ENCODE assay signal across 1 cellular context in the genomic region with DNA sequence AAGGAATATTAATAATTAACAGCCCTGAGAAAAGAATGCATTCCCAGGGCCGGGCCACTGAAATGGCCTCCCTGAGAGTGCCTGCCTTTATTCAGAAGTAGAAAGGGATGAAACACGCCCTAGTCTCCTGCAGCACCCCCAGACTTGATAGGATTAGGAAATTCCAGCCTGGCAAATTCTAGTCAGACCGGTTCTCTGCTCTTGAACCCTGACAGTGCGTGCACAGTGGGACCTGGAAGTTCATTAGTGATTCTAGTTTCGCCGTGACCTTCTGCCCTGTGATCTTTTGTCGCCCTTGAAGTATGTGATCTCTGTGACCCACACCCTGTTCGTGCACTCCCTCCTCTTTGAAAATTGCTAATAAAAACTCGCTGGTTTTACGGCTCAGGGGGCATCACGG.
TF ChIP-seq lines count a peak whose summit lies in the region.

No MANE protein-coding gene starts in this region.

TF ChIP-seq in HepG2, 621 proteins besides CTCF, POLR2A, EP300 and RAD21 (continued from another document and continues in another):
- TF ChIP-seq, protein P1, sequence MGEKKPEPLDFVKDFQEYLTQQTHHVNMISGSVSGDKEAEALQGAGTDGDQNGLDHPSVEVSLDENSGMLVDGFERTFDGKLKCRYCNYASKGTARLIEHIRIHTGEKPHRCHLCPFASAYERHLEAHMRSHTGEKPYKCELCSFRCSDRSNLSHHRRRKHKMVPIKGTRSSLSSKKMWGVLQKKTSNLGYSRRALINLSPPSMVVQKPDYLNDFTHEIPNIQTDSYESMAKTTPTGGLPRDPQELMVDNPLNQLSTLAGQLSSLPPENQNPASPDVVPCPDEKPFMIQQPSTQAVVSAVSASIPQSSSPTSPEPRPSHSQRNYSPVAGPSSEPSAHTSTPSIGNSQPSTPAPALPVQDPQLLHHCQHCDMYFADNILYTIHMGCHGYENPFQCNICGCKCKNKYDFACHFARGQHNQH (CRISPR knock-in tag; IDR thresholded peaks at IDR 0.05): peak; percentile 53; the same call in 1 of the 2 replicates
- TF ChIP-seq FLYWCH1 (CRISPR knock-in tag; IDR thresholded peaks at IDR 0.05) (no peak), RARA (CRISPR knock-in tag; IDR thresholded peaks at IDR 0.05) (peak; percentile 93), HDAC1 (CRISPR knock-in tag; IDR thresholded peaks at IDR 0.05) (peak; percentile 56; the same call in 1 of the 2 replicates), HMG20B (CRISPR knock-in tag; conservative IDR thresholded peaks at IDR 0.05) (no peak), GATAD2A (CRISPR knock-in tag; IDR thresholded peaks at IDR 0.05) (peak; percentile 43; the same call in 1 of the 2 replicates), ZNF530 (CRISPR knock-in tag; IDR thresholded peaks at IDR 0.05; ENCODE audit: low read depth) (no peak), REPIN1 (CRISPR knock-in tag; IDR thresholded peaks at IDR 0.05; ENCODE audit: borderline replicate concordance, low read depth) (0 out of 2 replicates have a peak, but pooled peaks have one; percentile 23), MIXL1 (CRISPR knock-in tag; IDR thresholded peaks at IDR 0.05) (peak; percentile 68), ASH2L (IDR thresholded peaks at IDR 0.05; ENCODE audit: insufficient read length, low read depth, low read length) (peak; percentile 54), NR2F1 (CRISPR knock-in tag; IDR thresholded peaks at IDR 0.05) (peak; percentile 84 to 94; a peak in 3 of 4 replicates), RBFOX2 (IDR thresholded peaks at IDR 0.05; ENCODE audit: low read depth, low read length) (no peak), RXRB (CRISPR knock-in tag; IDR thresholded peaks at IDR 0.05; ENCODE audit: borderline replicate concordance) (peak; percentile 79), FOSL2 (CRISPR knock-in tag; IDR thresholded peaks at IDR 0.05) (peak; percentile 21; the same call in 1 of the 2 replicates), ZKSCAN1 (IDR thresholded peaks at IDR 0.05; ENCODE audit: low read length) (0 out of 2 replicates have a peak, but pooled peaks have one; percentile 35), IRF2 (CRISPR knock-in tag; IDR thresholded peaks at IDR 0.05) (peak; percentile 17; the same call in 1 of the 2 replicates), CREM (IDR thresholded peaks at IDR 0.05) (peak; percentile 30; the same call in 1 of the 2 replicates), CREM (CRISPR knock-in tag; IDR thresholded peaks at IDR 0.05) (no peak), THAP11 (CRISPR knock-in tag; IDR thresholded peaks at IDR 0.05) (0 out of 2 replicates have a peak, but pooled peaks have one; percentile 52), SIX1 (CRISPR knock-in tag; IDR thresholded peaks at IDR 0.05; ENCODE audit: borderline replicate concordance) (0 out of 2 replicates have a peak, but pooled peaks have one; percentile 10), MXI1 (IDR thresholded peaks at IDR 0.05; ENCODE audit: borderline replicate concordance, low read depth, low read length) (no peak), RCOR2 (CRISPR knock-in tag; IDR thresholded peaks at IDR 0.05) (no peak), ZNF782 (CRISPR knock-in tag; IDR thresholded peaks at IDR 0.05; ENCODE audit: borderline replicate concordance) (no peak), ZNF713 (CRISPR knock-in tag; IDR thresholded peaks at IDR 0.05) (no peak), ZBTB8A (CRISPR knock-in tag; IDR thresholded peaks at IDR 0.05; ENCODE audit: borderline replicate concordance, low read depth) (no peak), MAFF (IDR thresholded peaks at IDR 0.05; ENCODE audit: low read depth, low read length) (no peak), PLRG1 (conservative IDR thresholded peaks at IDR 0.05) (no peak), GFI1 (CRISPR knock-in tag; IDR thresholded peaks at IDR 0.05; ENCODE audit: borderline replicate concordance) (peak; percentile 61), ZNF678 (CRISPR knock-in tag; IDR thresholded peaks at IDR 0.05) (no peak), PHF8 (CRISPR knock-in tag; IDR thresholded peaks at IDR 0.05) (no peak), ZNF75D (CRISPR knock-in tag; IDR thresholded peaks at IDR 0.05; ENCODE audit: borderline replicate concordance) (no peak), ELF1 (CRISPR knock-in tag; IDR thresholded peaks at IDR 0.05) (no peak)
- TF ChIP-seq, protein P2, sequence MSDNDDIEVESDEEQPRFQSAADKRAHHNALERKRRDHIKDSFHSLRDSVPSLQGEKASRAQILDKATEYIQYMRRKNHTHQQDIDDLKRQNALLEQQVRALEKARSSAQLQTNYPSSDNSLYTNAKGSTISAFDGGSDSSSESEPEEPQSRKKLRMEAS (IDR thresholded peaks at IDR 0.05): 0 out of 2 replicates have a peak, but pooled peaks have one; percentile 15
- TF ChIP-seq, protein P3, sequence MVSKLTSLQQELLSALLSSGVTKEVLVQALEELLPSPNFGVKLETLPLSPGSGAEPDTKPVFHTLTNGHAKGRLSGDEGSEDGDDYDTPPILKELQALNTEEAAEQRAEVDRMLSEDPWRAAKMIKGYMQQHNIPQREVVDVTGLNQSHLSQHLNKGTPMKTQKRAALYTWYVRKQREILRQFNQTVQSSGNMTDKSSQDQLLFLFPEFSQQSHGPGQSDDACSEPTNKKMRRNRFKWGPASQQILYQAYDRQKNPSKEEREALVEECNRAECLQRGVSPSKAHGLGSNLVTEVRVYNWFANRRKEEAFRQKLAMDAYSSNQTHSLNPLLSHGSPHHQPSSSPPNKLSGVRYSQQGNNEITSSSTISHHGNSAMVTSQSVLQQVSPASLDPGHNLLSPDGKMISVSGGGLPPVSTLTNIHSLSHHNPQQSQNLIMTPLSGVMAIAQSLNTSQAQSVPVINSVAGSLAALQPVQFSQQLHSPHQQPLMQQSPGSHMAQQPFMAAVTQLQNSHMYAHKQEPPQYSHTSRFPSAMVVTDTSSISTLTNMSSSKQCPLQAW (CRISPR knock-in tag; IDR thresholded peaks at IDR 0.05): peak; percentile 63; the same call in 1 of the 2 replicates
- TF ChIP-seq, protein P4, sequence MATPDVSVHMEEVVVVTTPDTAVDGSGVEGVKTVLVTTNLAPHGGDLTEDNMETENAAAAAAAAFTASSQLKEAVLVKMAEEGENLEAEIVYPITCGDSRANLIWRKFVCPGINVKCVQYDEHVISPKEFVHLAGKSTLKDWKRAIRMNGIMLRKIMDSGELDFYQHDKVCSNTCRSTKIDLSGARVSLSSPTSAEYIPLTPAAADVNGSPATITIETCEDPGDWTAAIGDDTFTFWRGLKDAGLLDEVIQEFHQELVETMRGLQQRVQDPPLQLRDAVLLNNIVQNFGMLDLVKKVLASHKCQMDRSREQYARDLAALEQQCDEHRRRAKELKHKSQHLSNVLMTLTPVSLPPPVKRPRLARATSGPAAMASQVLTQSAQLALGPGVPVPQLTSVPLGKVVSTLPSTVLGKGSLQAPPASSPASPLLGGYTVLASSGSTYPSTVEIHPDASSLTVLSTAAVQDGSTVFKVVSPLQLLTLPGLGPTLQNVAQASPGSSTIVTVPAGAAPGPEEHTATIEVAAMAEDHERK (CRISPR knock-in tag; IDR thresholded peaks at IDR 0.05; ENCODE audit: low read depth): no peak
- TF ChIP-seq, protein P5, sequence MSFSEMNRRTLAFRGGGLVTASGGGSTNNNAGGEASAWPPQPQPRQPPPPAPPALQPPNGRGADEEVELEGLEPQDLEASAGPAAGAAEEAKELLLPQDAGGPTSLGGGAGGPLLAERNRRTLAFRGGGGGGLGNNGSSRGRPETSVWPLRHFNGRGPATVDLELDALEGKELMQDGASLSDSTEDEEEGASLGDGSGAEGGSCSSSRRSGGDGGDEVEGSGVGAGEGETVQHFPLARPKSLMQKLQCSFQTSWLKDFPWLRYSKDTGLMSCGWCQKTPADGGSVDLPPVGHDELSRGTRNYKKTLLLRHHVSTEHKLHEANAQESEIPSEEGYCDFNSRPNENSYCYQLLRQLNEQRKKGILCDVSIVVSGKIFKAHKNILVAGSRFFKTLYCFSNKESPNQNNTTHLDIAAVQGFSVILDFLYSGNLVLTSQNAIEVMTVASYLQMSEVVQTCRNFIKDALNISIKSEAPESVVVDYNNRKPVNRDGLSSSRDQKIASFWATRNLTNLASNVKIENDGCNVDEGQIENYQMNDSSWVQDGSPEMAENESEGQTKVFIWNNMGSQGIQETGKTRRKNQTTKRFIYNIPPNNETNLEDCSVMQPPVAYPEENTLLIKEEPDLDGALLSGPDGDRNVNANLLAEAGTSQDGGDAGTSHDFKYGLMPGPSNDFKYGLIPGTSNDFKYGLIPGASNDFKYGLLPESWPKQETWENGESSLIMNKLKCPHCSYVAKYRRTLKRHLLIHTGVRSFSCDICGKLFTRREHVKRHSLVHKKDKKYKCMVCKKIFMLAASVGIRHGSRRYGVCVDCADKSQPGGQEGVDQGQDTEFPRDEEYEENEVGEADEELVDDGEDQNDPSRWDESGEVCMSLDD (CRISPR knock-in tag; IDR thresholded peaks at IDR 0.05; ENCODE audit: borderline replicate concordance): no peak
- TF ChIP-seq, protein P6, sequence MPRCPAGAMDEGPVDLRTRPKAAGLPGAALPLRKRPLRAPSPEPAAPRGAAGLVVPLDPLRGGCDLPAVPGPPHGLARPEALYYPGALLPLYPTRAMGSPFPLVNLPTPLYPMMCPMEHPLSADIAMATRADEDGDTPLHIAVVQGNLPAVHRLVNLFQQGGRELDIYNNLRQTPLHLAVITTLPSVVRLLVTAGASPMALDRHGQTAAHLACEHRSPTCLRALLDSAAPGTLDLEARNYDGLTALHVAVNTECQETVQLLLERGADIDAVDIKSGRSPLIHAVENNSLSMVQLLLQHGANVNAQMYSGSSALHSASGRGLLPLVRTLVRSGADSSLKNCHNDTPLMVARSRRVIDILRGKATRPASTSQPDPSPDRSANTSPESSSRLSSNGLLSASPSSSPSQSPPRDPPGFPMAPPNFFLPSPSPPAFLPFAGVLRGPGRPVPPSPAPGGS (CRISPR knock-in tag; IDR thresholded peaks at IDR 0.05): no peak
- TF ChIP-seq, protein P7, sequence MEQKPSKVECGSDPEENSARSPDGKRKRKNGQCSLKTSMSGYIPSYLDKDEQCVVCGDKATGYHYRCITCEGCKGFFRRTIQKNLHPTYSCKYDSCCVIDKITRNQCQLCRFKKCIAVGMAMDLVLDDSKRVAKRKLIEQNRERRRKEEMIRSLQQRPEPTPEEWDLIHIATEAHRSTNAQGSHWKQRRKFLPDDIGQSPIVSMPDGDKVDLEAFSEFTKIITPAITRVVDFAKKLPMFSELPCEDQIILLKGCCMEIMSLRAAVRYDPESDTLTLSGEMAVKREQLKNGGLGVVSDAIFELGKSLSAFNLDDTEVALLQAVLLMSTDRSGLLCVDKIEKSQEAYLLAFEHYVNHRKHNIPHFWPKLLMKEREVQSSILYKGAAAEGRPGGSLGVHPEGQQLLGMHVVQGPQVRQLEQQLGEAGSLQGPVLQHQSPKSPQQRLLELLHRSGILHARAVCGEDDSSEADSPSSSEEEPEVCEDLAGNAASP (CRISPR knock-in tag; IDR thresholded peaks at IDR 0.05; ENCODE audit: borderline replicate concordance): no peak
- TF ChIP-seq, protein P8, sequence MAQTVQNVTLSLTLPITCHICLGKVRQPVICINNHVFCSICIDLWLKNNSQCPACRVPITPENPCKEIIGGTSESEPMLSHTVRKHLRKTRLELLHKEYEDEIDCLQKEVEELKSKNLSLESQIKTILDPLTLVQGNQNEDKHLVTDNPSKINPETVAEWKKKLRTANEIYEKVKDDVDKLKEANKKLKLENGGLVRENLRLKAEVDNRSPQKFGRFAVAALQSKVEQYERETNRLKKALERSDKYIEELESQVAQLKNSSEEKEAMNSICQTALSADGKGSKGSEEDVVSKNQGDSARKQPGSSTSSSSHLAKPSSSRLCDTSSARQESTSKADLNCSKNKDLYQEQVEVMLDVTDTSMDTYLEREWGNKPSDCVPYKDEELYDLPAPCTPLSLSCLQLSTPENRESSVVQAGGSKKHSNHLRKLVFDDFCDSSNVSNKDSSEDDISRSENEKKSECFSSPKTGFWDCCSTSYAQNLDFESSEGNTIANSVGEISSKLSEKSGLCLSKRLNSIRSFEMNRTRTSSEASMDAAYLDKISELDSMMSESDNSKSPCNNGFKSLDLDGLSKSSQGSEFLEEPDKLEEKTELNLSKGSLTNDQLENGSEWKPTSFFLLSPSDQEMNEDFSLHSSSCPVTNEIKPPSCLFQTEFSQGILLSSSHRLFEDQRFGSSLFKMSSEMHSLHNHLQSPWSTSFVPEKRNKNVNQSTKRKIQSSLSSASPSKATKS (CRISPR knock-in tag; IDR thresholded peaks at IDR 0.05): no peak
- TF ChIP-seq, protein P9, sequence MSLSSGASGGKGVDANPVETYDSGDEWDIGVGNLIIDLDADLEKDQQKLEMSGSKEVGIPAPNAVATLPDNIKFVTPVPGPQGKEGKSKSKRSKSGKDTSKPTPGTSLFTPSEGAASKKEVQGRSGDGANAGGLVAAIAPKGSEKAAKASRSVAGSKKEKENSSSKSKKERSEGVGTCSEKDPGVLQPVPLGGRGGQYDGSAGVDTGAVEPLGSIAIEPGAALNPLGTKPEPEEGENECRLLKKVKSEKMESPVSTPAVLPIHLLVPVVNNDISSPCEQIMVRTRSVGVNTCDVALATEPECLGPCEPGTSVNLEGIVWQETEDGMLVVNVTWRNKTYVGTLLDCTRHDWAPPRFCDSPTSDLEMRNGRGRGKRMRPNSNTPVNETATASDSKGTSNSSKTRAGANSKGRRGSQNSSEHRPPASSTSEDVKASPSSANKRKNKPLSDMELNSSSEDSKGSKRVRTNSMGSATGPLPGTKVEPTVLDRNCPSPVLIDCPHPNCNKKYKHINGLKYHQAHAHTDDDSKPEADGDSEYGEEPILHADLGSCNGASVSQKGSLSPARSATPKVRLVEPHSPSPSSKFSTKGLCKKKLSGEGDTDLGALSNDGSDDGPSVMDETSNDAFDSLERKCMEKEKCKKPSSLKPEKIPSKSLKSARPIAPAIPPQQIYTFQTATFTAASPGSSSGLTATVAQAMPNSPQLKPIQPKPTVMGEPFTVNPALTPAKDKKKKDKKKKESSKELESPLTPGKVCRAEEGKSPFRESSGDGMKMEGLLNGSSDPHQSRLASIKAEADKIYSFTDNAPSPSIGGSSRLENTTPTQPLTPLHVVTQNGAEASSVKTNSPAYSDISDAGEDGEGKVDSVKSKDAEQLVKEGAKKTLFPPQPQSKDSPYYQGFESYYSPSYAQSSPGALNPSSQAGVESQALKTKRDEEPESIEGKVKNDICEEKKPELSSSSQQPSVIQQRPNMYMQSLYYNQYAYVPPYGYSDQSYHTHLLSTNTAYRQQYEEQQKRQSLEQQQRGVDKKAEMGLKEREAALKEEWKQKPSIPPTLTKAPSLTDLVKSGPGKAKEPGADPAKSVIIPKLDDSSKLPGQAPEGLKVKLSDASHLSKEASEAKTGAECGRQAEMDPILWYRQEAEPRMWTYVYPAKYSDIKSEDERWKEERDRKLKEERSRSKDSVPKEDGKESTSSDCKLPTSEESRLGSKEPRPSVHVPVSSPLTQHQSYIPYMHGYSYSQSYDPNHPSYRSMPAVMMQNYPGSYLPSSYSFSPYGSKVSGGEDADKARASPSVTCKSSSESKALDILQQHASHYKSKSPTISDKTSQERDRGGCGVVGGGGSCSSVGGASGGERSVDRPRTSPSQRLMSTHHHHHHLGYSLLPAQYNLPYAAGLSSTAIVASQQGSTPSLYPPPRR (CRISPR knock-in tag; IDR thresholded peaks at IDR 0.05; ENCODE audit: borderline replicate concordance): 0 out of 2 replicates have a peak, but pooled peaks have one; percentile 45
- TF ChIP-seq, protein P10, sequence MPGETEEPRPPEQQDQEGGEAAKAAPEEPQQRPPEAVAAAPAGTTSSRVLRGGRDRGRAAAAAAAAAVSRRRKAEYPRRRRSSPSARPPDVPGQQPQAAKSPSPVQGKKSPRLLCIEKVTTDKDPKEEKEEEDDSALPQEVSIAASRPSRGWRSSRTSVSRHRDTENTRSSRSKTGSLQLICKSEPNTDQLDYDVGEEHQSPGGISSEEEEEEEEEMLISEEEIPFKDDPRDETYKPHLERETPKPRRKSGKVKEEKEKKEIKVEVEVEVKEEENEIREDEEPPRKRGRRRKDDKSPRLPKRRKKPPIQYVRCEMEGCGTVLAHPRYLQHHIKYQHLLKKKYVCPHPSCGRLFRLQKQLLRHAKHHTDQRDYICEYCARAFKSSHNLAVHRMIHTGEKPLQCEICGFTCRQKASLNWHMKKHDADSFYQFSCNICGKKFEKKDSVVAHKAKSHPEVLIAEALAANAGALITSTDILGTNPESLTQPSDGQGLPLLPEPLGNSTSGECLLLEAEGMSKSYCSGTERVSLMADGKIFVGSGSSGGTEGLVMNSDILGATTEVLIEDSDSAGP (CRISPR knock-in tag; IDR thresholded peaks at IDR 0.05; ENCODE audit: borderline replicate concordance): 0 out of 2 replicates have a peak, but pooled peaks have one; percentile 23
